ENCODE assay signal across 1 cellular context in genomic region chr6:151497935-151498726, GRCh38.
TF ChIP-seq lines count a peak whose summit lies in the region.

No MANE protein-coding gene starts in this region.

TF ChIP-seq in HepG2, 621 proteins besides CTCF, POLR2A, EP300 and RAD21 (continued from another document and continues in another):
- TF ChIP-seq ZBTB40 (IDR thresholded peaks at IDR 0.05) (no peak), ZBTB40 (CRISPR knock-in tag; IDR thresholded peaks at IDR 0.05) (no peak), KLF16 (CRISPR knock-in tag; IDR thresholded peaks at IDR 0.05) (0 out of 4 replicates have a peak, but pooled peaks of 1 of the 2 experiments have one; percentile 47), ZNF710 (CRISPR knock-in tag; IDR thresholded peaks at IDR 0.05; ENCODE audit: borderline replicate concordance) (0 out of 2 replicates have a peak, but pooled peaks have one; percentile 31), ZC3H4 (CRISPR knock-in tag; IDR thresholded peaks at IDR 0.05; ENCODE audit: borderline replicate concordance) (no peak), SP5 (CRISPR knock-in tag; IDR thresholded peaks at IDR 0.05; ENCODE audit: borderline replicate concordance, low read depth) (0 out of 2 replicates have a peak, but pooled peaks have one; percentile 11), AFF4 (CRISPR knock-in tag; IDR thresholded peaks at IDR 0.05) (no peak), DDIT3 (CRISPR knock-in tag; IDR thresholded peaks at IDR 0.05) (no peak), HINFP (CRISPR knock-in tag; IDR thresholded peaks at IDR 0.05; ENCODE audit: low read depth) (no peak), SRF (IDR thresholded peaks at IDR 0.05; ENCODE audit: low read depth, low read length) (no peak), HMG20A (CRISPR knock-in tag; IDR thresholded peaks at IDR 0.05; ENCODE audit: borderline replicate concordance) (peak; percentile 86), HNF1B (CRISPR knock-in tag; IDR thresholded peaks at IDR 0.05) (no peak), ZKSCAN1 (IDR thresholded peaks at IDR 0.05; ENCODE audit: low read length) (no peak)
- TF ChIP-seq, protein P1, sequence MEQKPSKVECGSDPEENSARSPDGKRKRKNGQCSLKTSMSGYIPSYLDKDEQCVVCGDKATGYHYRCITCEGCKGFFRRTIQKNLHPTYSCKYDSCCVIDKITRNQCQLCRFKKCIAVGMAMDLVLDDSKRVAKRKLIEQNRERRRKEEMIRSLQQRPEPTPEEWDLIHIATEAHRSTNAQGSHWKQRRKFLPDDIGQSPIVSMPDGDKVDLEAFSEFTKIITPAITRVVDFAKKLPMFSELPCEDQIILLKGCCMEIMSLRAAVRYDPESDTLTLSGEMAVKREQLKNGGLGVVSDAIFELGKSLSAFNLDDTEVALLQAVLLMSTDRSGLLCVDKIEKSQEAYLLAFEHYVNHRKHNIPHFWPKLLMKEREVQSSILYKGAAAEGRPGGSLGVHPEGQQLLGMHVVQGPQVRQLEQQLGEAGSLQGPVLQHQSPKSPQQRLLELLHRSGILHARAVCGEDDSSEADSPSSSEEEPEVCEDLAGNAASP (CRISPR knock-in tag; IDR thresholded peaks at IDR 0.05; ENCODE audit: borderline replicate concordance): peak; percentile 27; the same call in 1 of the 2 replicates
- TF ChIP-seq, protein P2, sequence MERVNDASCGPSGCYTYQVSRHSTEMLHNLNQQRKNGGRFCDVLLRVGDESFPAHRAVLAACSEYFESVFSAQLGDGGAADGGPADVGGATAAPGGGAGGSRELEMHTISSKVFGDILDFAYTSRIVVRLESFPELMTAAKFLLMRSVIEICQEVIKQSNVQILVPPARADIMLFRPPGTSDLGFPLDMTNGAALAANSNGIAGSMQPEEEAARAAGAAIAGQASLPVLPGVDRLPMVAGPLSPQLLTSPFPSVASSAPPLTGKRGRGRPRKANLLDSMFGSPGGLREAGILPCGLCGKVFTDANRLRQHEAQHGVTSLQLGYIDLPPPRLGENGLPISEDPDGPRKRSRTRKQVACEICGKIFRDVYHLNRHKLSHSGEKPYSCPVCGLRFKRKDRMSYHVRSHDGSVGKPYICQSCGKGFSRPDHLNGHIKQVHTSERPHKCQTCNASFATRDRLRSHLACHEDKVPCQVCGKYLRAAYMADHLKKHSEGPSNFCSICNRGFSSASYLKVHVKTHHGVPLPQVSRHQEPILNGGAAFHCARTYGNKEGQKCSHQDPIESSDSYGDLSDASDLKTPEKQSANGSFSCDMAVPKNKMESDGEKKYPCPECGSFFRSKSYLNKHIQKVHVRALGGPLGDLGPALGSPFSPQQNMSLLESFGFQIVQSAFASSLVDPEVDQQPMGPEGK (CRISPR knock-in tag; IDR thresholded peaks at IDR 0.05): peak; percentile 38; the same call in 1 of the 2 replicates
- TF ChIP-seq, protein P3, sequence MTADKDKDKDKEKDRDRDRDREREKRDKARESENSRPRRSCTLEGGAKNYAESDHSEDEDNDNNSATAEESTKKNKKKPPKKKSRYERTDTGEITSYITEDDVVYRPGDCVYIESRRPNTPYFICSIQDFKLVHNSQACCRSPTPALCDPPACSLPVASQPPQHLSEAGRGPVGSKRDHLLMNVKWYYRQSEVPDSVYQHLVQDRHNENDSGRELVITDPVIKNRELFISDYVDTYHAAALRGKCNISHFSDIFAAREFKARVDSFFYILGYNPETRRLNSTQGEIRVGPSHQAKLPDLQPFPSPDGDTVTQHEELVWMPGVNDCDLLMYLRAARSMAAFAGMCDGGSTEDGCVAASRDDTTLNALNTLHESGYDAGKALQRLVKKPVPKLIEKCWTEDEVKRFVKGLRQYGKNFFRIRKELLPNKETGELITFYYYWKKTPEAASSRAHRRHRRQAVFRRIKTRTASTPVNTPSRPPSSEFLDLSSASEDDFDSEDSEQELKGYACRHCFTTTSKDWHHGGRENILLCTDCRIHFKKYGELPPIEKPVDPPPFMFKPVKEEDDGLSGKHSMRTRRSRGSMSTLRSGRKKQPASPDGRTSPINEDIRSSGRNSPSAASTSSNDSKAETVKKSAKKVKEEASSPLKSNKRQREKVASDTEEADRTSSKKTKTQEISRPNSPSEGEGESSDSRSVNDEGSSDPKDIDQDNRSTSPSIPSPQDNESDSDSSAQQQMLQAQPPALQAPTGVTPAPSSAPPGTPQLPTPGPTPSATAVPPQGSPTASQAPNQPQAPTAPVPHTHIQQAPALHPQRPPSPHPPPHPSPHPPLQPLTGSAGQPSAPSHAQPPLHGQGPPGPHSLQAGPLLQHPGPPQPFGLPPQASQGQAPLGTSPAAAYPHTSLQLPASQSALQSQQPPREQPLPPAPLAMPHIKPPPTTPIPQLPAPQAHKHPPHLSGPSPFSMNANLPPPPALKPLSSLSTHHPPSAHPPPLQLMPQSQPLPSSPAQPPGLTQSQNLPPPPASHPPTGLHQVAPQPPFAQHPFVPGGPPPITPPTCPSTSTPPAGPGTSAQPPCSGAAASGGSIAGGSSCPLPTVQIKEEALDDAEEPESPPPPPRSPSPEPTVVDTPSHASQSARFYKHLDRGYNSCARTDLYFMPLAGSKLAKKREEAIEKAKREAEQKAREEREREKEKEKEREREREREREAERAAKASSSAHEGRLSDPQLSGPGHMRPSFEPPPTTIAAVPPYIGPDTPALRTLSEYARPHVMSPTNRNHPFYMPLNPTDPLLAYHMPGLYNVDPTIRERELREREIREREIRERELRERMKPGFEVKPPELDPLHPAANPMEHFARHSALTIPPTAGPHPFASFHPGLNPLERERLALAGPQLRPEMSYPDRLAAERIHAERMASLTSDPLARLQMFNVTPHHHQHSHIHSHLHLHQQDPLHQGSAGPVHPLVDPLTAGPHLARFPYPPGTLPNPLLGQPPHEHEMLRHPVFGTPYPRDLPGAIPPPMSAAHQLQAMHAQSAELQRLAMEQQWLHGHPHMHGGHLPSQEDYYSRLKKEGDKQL (CRISPR knock-in tag; IDR thresholded peaks at IDR 0.05; ENCODE audit: low read depth): no peak
